ENCODE assay signal across 35 cellular contexts in genomic region chr2:139228276-139228675, GRCh38.
"Had no signal": no experiment of that assay in that cellular context is flagged by ENCODE, and none has a peak within 500 bp of the region (broad histone marks: within the 10 kb centered on the region; RNA-seq: fewer than 3 reads in every experiment).

No MANE protein-coding gene starts in this region.

- H3K9me3 ChIP-seq: adrenal gland, body of pancreas, breast epithelium had no signal

- H3K4me1 Mint-ChIP-seq: activated B cell treated with CpG ODN at 0.5 μM for 24 hours; activated CD4-positive, alpha-beta T cell treated with anti-CD3 and anti-CD28 coated beads, Interleukin-2, amount 10 ng/mL, durations not matched to agents 24 days and 14 days; activated naive CD8-positive, alpha-beta T cell treated with anti-CD3 and anti-CD28 coated beads for 36 hours; activated T-helper 17 cell treated with anti-CD3 and anti-CD28 coated beads, Interleukin-2, amount 50 U/mL, for 72 hours had no signal

- H3K9me3 Mint-ChIP-seq: activated B cell treated with CpG ODN at 0.5 μM for 24 hours; activated CD4-positive, alpha-beta T cell treated with anti-CD3 and anti-CD28 coated beads, Interleukin-2, amount 10 ng/mL, durations not matched to agents 24 days and 14 days; activated naive CD4-positive, alpha-beta T cell treated with anti-CD3 and anti-CD28 coated beads for 36 hours had no signal

- H3K27me3 ChIP-seq: adrenal gland, body of pancreas, brain microvascular endothelial cell, breast epithelium had no signal

- H3K36me3 ChIP-seq: adrenal gland, brain microvascular endothelial cell, breast epithelium had no signal

- H3K4me3 ChIP-seq: adrenal gland, body of pancreas, breast epithelium had no signal

- H3K36me3 Mint-ChIP-seq: activated CD4-positive, alpha-beta memory T cell treated with anti-CD3 and anti-CD28 coated beads for 36 hours; activated naive CD4-positive, alpha-beta T cell treated with anti-CD3 and anti-CD28 coated beads, Interleukin-2, amount 50 U/mL, for 72 hours; activated naive CD8-positive, alpha-beta T cell treated with anti-CD3 and anti-CD28 coated beads for 36 hours had no signal

- H3K27me3 Mint-ChIP-seq: activated B cell treated with CpG ODN at 0.5 μM for 24 hours; activated CD4-positive, alpha-beta memory T cell treated with anti-CD3 and anti-CD28 coated beads for 36 hours; activated CD4-positive, alpha-beta T cell treated with anti-CD3 and anti-CD28 coated beads, Interleukin-2, amount 10 ng/mL, durations not matched to agents 24 days and 14 days; activated CD8-positive, alpha-beta T cell treated with anti-CD3 and anti-CD28 coated beads for 36 hours; activated naive CD8-positive, alpha-beta T cell treated with anti-CD3 and anti-CD28 coated beads for 36 hours; activated T-helper 17 cell treated with anti-CD3 and anti-CD28 coated beads, Interleukin-2, amount 50 U/mL, for 72 hours had no signal

- H3K27ac ChIP-seq: adrenal gland, body of pancreas, brain microvascular endothelial cell, breast epithelium, VCaP had no signal

- H3K27ac Mint-ChIP-seq: activated B cell treated with CpG ODN at 0.5 μM for 24 hours; activated CD4-positive, alpha-beta memory T cell treated with anti-CD3 and anti-CD28 coated beads for 36 hours; activated CD4-positive, alpha-beta T cell treated with anti-CD3 and anti-CD28 coated beads, Interleukin-2, amount 10 ng/mL, durations not matched to agents 24 days and 14 days; activated CD8-positive, alpha-beta T cell treated with anti-CD3 and anti-CD28 coated beads for 36 hours; activated naive CD4-positive, alpha-beta T cell treated with anti-CD3 and anti-CD28 coated beads for 36 hours; activated naive CD4-positive, alpha-beta T cell treated with anti-CD3 and anti-CD28 coated beads, Interleukin-2, amount 50 U/mL, for 72 hours; activated naive CD8-positive, alpha-beta T cell treated with anti-CD3 and anti-CD28 coated beads for 36 hours; activated T-cell treated with anti-CD3 and anti-CD28 coated beads, Interleukin-2, amount 50 U/mL, for 72 hours; activated T-helper 1 cell treated with anti-CD3 and anti-CD28 coated beads, Interleukin-12 subunit alpha, Interleukin-12 subunit beta, Interleukin-2, Interleukin-4 antibody, amounts not matched to agents 30 ng/mL and 10 ng/mL and 1 ng/mL, durations not matched to agents 14 hours and 24 hours and 36 hours; activated T-helper 17 cell treated with anti-CD3 and anti-CD28 coated beads, Interleukin-2, amount 50 U/mL, for 72 hours; T-helper 1 cell treated with Interleukin-12 subunit alpha and Interleukin-12 subunit beta and Interleukin-4 antibody, amounts not matched to agents 30 μg/mL and 1 μg/mL, for 36 hours; T-helper 2 cell treated with Interferon-gamma antibody and Interleukin-4, amounts not matched to agents 5 μg/mL and 100 μg/mL, for 36 hours had no signal

- DNase-seq: activated B cell treated with CpG ODN at 0.5 μM for 24 hours; activated CD4-positive, alpha-beta memory T cell treated with anti-CD3 and anti-CD28 coated beads for 36 hours; activated CD4-positive, alpha-beta T cell treated with anti-CD3 and anti-CD28 coated beads for 4 hours; activated CD4-positive, alpha-beta T cell treated with anti-CD3 and anti-CD28 coated beads, Interleukin-2, amount 10 ng/mL, durations not matched to agents 24 days and 14 days; activated CD4-positive, alpha-beta T cell treated with anti-CD3 and anti-CD28 coated beads, Interleukin-2, amount 50 U/mL, for 1 hour; activated CD4-positive, alpha-beta T cell treated with anti-CD3 and anti-CD28 coated beads, Interleukin-2, amount 50 U/mL, for 4 hours; activated CD4-positive, CD25-positive, alpha-beta regulatory T cell treated with anti-CD3 and anti-CD28 coated beads, Interleukin-2, amount 50 U/mL, for 72 hours; activated CD8-positive, alpha-beta memory T cell treated with anti-CD3 and anti-CD28 coated beads, Interleukin-2, amount 50 U/mL, for 4 hours; activated CD8-positive, alpha-beta T cell treated with anti-CD3 and anti-CD28 coated beads for 36 hours; activated effector memory CD4-positive, alpha-beta T cell treated with anti-CD3 and anti-CD28 coated beads, Interleukin-2, amount 50 U/mL, for 16 hours; activated gamma-delta T cell treated with Interleukin-2 at 50 U/mL for 16 hours; activated naive CD4-positive, alpha-beta T cell; activated naive CD4-positive, alpha-beta T cell treated with anti-CD3 and anti-CD28 coated beads for 36 hours; activated naive CD4-positive, alpha-beta T cell treated with anti-CD3 and anti-CD28 coated beads, Interleukin-2, amount 50 U/mL, for 16 hours; activated naive CD8-positive, alpha-beta T cell treated with anti-CD3 and anti-CD28 coated beads for 36 hours; activated T-cell treated with anti-CD3 and anti-CD28 coated beads for 4 hours; activated T-cell treated with anti-CD3 and anti-CD28 coated beads, Interleukin-2, amount 50 U/mL, for 1 hour; activated T-cell treated with anti-CD3 and anti-CD28 coated beads, Interleukin-2, amount 50 U/mL, for 4 hours; activated T-cell treated with anti-CD3 and anti-CD28 coated beads, Interleukin-2, amount 50 U/mL, for 72 hours; adrenal gland; amniotic stem cell; aorta; body of pancreas; brain microvascular endothelial cell; central memory CD4-positive, alpha-beta T cell; T-helper 1 cell; T-helper 2 cell; T-helper 9 cell had no signal

- H3K4me1 ChIP-seq: adrenal gland, body of pancreas, breast epithelium had no signal

- H3K4me3 Mint-ChIP-seq: activated B cell treated with CpG ODN at 0.5 μM for 24 hours; activated CD4-positive, alpha-beta memory T cell treated with anti-CD3 and anti-CD28 coated beads for 36 hours; activated CD4-positive, alpha-beta T cell treated with anti-CD3 and anti-CD28 coated beads, Interleukin-2, amount 10 ng/mL, durations not matched to agents 24 days and 14 days; activated CD8-positive, alpha-beta T cell treated with anti-CD3 and anti-CD28 coated beads for 36 hours; activated naive CD4-positive, alpha-beta T cell treated with anti-CD3 and anti-CD28 coated beads for 36 hours; activated naive CD8-positive, alpha-beta T cell treated with anti-CD3 and anti-CD28 coated beads for 36 hours; activated T-cell treated with anti-CD3 and anti-CD28 coated beads, Interleukin-2, amount 50 U/mL, for 4 hours; activated T-cell treated with anti-CD3 and anti-CD28 coated beads, Interleukin-2, amount 50 U/mL, for 72 hours; activated T-helper 1 cell treated with anti-CD3 and anti-CD28 coated beads, Interleukin-12 subunit alpha, Interleukin-12 subunit beta, Interleukin-2, Interleukin-4 antibody, amounts not matched to agents 30 ng/mL and 10 ng/mL and 1 ng/mL, durations not matched to agents 14 hours and 24 hours and 36 hours; activated T-helper 17 cell treated with anti-CD3 and anti-CD28 coated beads, Interleukin-2, amount 50 U/mL, for 72 hours; T-helper 1 cell treated with Interleukin-12 subunit alpha and Interleukin-12 subunit beta and Interleukin-4 antibody, amounts not matched to agents 30 μg/mL and 1 μg/mL, for 36 hours; T-helper 2 cell treated with Interferon-gamma antibody and Interleukin-4, amounts not matched to agents 5 μg/mL and 100 μg/mL, for 36 hours had no signal

- ATAC-seq: activated CD8-positive, alpha-beta T cell treated with anti-CD3 and anti-CD28 coated beads for 36 hours; activated naive CD4-positive, alpha-beta T cell treated with anti-CD3 and anti-CD28 coated beads, Interleukin-2, amount 50 U/mL, for 72 hours; activated T-cell treated with anti-CD3 and anti-CD28 coated beads, Interleukin-2, amount 50 U/mL, for 4 hours; activated T-cell treated with anti-CD3 and anti-CD28 coated beads, Interleukin-2, amount 50 U/mL, for 72 hours; activated T-helper 17 cell treated with anti-CD3 and anti-CD28 coated beads, Interleukin-2, amount 50 U/mL, for 72 hours; body of pancreas had no signal
